Comparison of ENCODE assay signal across 14 cellular contexts in genomic region chr3:30654269-30654668, GRCh38. TPM values are rescaled to one million over a fixed set of nuclear protein-coding genes. Genes with fewer than 3 reads are reported as not detected.
DNase-seq lines count a peak whose midpoint lies in the region; ATAC-seq and TF ChIP-seq lines count a peak whose summit lies in the region.
"Had no signal": no experiment of that assay in that cellular context is flagged by ENCODE, and none has a peak within 500 bp of the region (broad histone marks: within the 10 kb centered on the region; RNA-seq: fewer than 3 reads in every experiment).

No MANE protein-coding gene starts in this region.

- H3K27me3 Mint-ChIP-seq in T-helper 17 cell (no peaks in the 10 kb centered on the region), immature natural killer cell (ENCODE audit: low read depth in 3 of 3) (peaks cover 0 to 10% (median 0%) of the 10 kb centered on the region in 3 donors)

- intact Hi-C loops in left ventricle myocardium inferior (cut with micrococcal nuclease) = no loop called here
- intact Hi-C loops in heart left ventricle (cut with DNase I) = no loop called here
- intact Hi-C loops in upper lobe of right lung (cut with DNase I) = no loop called here

- H3K27ac Mint-ChIP-seq in T-helper 17 cell (peak overlapping the region; percentile 99), immature natural killer cell (peak overlapping the region; percentile 91 to 99 (median 95))

- H3K9me3 ChIP-seq in left ventricle myocardium inferior (replicated peaks) = no peaks in the 10 kb centered on the region
- H3K9me3 ChIP-seq in heart left ventricle = no peaks in the 10 kb centered on the region
- H3K9me3 ChIP-seq in T-helper 17 cell (ENCODE audit: control insufficient read depth, low read length, poor library complexity, severe bottlenecking) = no peaks in the 10 kb centered on the region
- no peaks in the 10 kb centered on the region for H3K9me3 ChIP-seq in upper lobe of right lung
- no peaks in the 10 kb centered on the region for H3K9me3 ChIP-seq in MG63

- H3K27me3 ChIP-seq in left ventricle myocardium inferior (ENCODE audit: low read depth) (no peaks in the 10 kb centered on the region), heart left ventricle (no peaks in the 10 kb centered on the region), upper lobe of right lung (no peaks in the 10 kb centered on the region), MG63 (no peaks in the 10 kb centered on the region)

- peak overlapping the region; percentile 81 for H3K27ac ChIP-seq in left ventricle myocardium inferior (replicated peaks)
- H3K27ac ChIP-seq in heart left ventricle = peak overlapping the region in 4 of 12 donors; percentile 10 to 92 (median 18)
- peak overlapping the region; percentile 44 for H3K27ac ChIP-seq in upper lobe of right lung

- H3K4me1 ChIP-seq in left ventricle myocardium inferior (peaks cover 84% of the 10 kb centered on the region), heart left ventricle (peaks cover 17 to 98% (median 61%) of the 10 kb centered on the region in 12 donors), upper lobe of right lung (peaks cover 66% of the 10 kb centered on the region)

- TF ChIP-seq CTCF in left ventricle myocardium inferior (IDR thresholded peaks at IDR 0.05; ENCODE audit: borderline replicate concordance) = no peak
- no peak for TF ChIP-seq CTCF in heart left ventricle (IDR thresholded peaks at IDR 0.05)
- TF ChIP-seq CTCF in upper lobe of right lung (IDR thresholded peaks at IDR 0.05) = no peak

- peaks cover 17% of the 10 kb centered on the region for H3K36me3 Mint-ChIP-seq in T-helper 17 cell (ENCODE audit: low read depth)
- H3K36me3 Mint-ChIP-seq in immature natural killer cell = peaks cover 41 to 74% (median 48%) of the 10 kb centered on the region in 3 donors

- TF ChIP-seq POLR2A in heart left ventricle (IDR thresholded peaks at IDR 0.05) = no peak

- no peak overlapping the region for H3K4me3 ChIP-seq in left ventricle myocardium inferior
- H3K4me3 ChIP-seq in heart left ventricle = no peak overlapping the region
- no peak overlapping the region for H3K4me3 ChIP-seq in upper lobe of right lung
- H3K4me3 ChIP-seq in MG63 = no peak overlapping the region
- H3K4me3 ChIP-seq: GM12878 had no signal

- H3K36me3 ChIP-seq in left ventricle myocardium inferior (peaks cover 81% of the 10 kb centered on the region), heart left ventricle (peaks cover 0 to 88% (median 77%) of the 10 kb centered on the region in 9 donors), upper lobe of right lung (peaks cover 87% of the 10 kb centered on the region), MG63 (peaks cover 30% of the 10 kb centered on the region)

- WGBS in heart left ventricle, 4 donors = 41 to 78% (median 53%) methylated on average over 1 of the region's 1 CpG

- no peak for DNase-seq in left ventricle myocardium inferior
- DNase-seq in heart left ventricle = no peak
- DNase-seq in T-helper 17 cell = no peak
- DNase-seq in immature natural killer cell = no peak
- no peak for DNase-seq in upper lobe of right lung
- no peak for DNase-seq in KG1 (lab: John Stamatoyannopoulos, UW)
- DNase-seq in MG63 = no peak
- no peak for DNase-seq in stimulated activated naive CD4-positive, alpha-beta T cell (lab: John Stamatoyannopoulos, UW)
- DNase-seq: activated CD4-positive, alpha-beta T cell treated with anti-CD3 and anti-CD28 coated beads, Interleukin-2, amount 50 U/mL, for 48 hours; cortex of kidney; NCI-H1436; NCI-H510A; stimulated activated CD4-positive, alpha-beta T cell treated with anti-CD3 and anti-CD28 coated beads, Interleukin-12 subunit alpha, Interleukin-12 subunit beta, amount 100 ng/mL, for 4 hours had no signal

- peak overlapping the region; percentile 81 for H3K4me3 Mint-ChIP-seq in T-helper 17 cell
- H3K4me3 Mint-ChIP-seq in immature natural killer cell = peak overlapping the region in 4 of 5 donors; percentile 9 to 57 (median 32)

- no peaks in the 10 kb centered on the region for H3K9me3 Mint-ChIP-seq in immature natural killer cell

- ATAC-seq in heart left ventricle (no peak), T-helper 17 cell (no peak), upper lobe of right lung (no peak)
- ATAC-seq: GM12878 had no signal

- H3K4me1 Mint-ChIP-seq in T-helper 17 cell (peaks cover 79% of the 10 kb centered on the region), immature natural killer cell (peaks cover 79 to 97% of the 10 kb centered on the region in 2 donors)

RNA-seq across cellular contexts. Expression of gene TGFBR2, which starts 47.9 kb away (rescaled TPM):
- total RNA-seq in left ventricle myocardium inferior (144 TPM), heart left ventricle (100 to 1,000 TPM in 7 of 9 donors, 10 to 100 TPM in 2; 82.4 to 217 (median 143) TPM), T-helper 17 cell (10 to 100 TPM; 58.4 to 74.5 TPM), upper lobe of right lung (329 TPM)
- polyA plus RNA-seq in heart left ventricle (100 to 1,000 TPM in 1 of 2 donors, 10 to 100 TPM in 1; 13.8 to 153 TPM), immature natural killer cell (100 to 1,000 TPM in 1 of 3 donors, 10 to 100 TPM in 2; 36.8 to 101 (median 43.6) TPM)
- total RNA-seq in MG63 (2014; rRNA removed; shearing (Covaris generic); ENCODE audit: low replicate concordance) = 28.9 and 32.1 TPM in 2 replicates
